In genomic region chr12:6532051-6532926, GRCh38 we compare ENCODE assay signal across 8 cellular contexts. TPM values are rescaled to one million over a fixed set of nuclear protein-coding genes. Genes with fewer than 3 reads are reported as not detected.
DNase-seq lines count a peak whose midpoint lies in the region; ATAC-seq, FAIRE-seq and TF ChIP-seq lines count a peak whose summit lies in the region.

No MANE protein-coding gene starts in this region.

- no peaks in the 10 kb centered on the region for H3K27me3 ChIP-seq in ACC112 (ENCODE audit: insufficient read depth, low read length)

- peak overlapping the region; percentile 83 for H3K4me3 ChIP-seq in ACC112 (ENCODE audit: low read depth, low read length)
- H3K4me3 ChIP-seq in kidney (ENCODE audit: low read length in 2 of 2): peak overlapping the region; percentile 55 to 92

- peak; percentile 24 for ATAC-seq in GM18867 (IDR thresholded peaks at IDR 0.05; ENCODE audit: unreplicated experiment)
- ATAC-seq in activated CD4-positive, CD25-positive, alpha-beta regulatory T cell treated with anti-CD3 and anti-CD28 coated beads, Interleukin-2, amount 50 U/mL, for 24 hours: peak; percentile 68 to 75
- no peak for ATAC-seq in HG03469 (IDR thresholded peaks at IDR 0.05; ENCODE audit: unreplicated experiment)

- intact Hi-C loops in kidney (cut with DNase I): no loop called here

- peak overlapping the region in 1 of 2 donors; percentile 90 for H3K9ac ChIP-seq in kidney (ENCODE audit: low read length in 2 of 2)

- peak; percentile 15 for DNase-seq in NCI-H2029 treated with DMSO at 0.1 percent for 48 hours (lab: John Stamatoyannopoulos, UW)
- peak; percentile 84 for DNase-seq in central memory CD4-positive, alpha-beta T cell
- peak; percentile 90 for DNase-seq in kidney
- DNase-seq in stimulated activated CD4-positive, alpha-beta T cell treated with anti-CD3 and anti-CD28 coated beads, Interleukin-15, amount 100 ng/mL, for 24 hours: peak; percentile 90

- no peak for FAIRE-seq in kidney (lab: Jason Lieb, UNC)

- TF ChIP-seq CTCF in kidney (IDR thresholded peaks at IDR 0.05; ENCODE audit: borderline replicate concordance, extremely low read depth, insufficient read depth): no peak

- peaks cover 37% of the 10 kb centered on the region for H3K36me3 ChIP-seq in ACC112 (ENCODE audit: insufficient read depth, low read length)
- H3K36me3 ChIP-seq in kidney (ENCODE audit: control insufficient read depth in 1 of 2, insufficient read depth in 2 of 2, low read length in 2 of 2): peaks cover 25 to 32% of the 10 kb centered on the region in 2 donors

- H3K27ac ChIP-seq in ACC112 (ENCODE audit: low read depth, low read length) (peak overlapping the region; percentile 97), kidney (ENCODE audit: low read depth in 2 of 2, low read length in 2 of 2) (peak overlapping the region; percentile 99)

- H2AFZ ChIP-seq in ACC112 (ENCODE audit: low read length, unreplicated experiment): no peak overlapping the region

- H3K9me3 ChIP-seq in kidney (ENCODE audit: control insufficient read depth in 1 of 2, low read length in 2 of 2): no peaks in the 10 kb centered on the region

- H3K79me2 ChIP-seq in ACC112 (ENCODE audit: control insufficient read depth, insufficient read depth, low read length, unreplicated experiment): peaks cover 30% of the 10 kb centered on the region

- peaks cover 14% of the 10 kb centered on the region for H3K4me1 ChIP-seq in ACC112 (ENCODE audit: control insufficient read depth, insufficient read depth, low read length, unreplicated experiment)
- peaks cover 17 to 29% of the 10 kb centered on the region in 2 donors for H3K4me1 ChIP-seq in kidney (ENCODE audit: control insufficient read depth in 1 of 2, insufficient read depth in 1 of 2, low read depth in 1 of 2, low read length in 2 of 2)

RNA-seq across cellular contexts. Expression of gene GAPDH, which starts 2.0 kb away (rescaled TPM):
- 1,501 TPM for total RNA-seq in kidney
- 4,871 TPM for polyA plus RNA-seq in kidney (ENCODE audit: insufficient read depth, low read depth, low replicate concordance)

RNA-seq across cellular contexts. Expression of gene IFFO1, which starts 23.6 kb away (rescaled TPM):
- total RNA-seq in kidney: 21.5 TPM
- polyA plus RNA-seq in kidney (ENCODE audit: insufficient read depth, low read depth, low replicate concordance): 11.5 TPM

RNA-seq across cellular contexts. Expression of gene NOP2, which starts 35.8 kb away (rescaled TPM):
- 29.7 TPM for total RNA-seq in kidney
- 12.2 TPM for polyA plus RNA-seq in kidney (ENCODE audit: insufficient read depth, low read depth, low replicate concordance)

RNA-seq across cellular contexts. Expression of gene NCAPD2, which starts 38.4 kb away (rescaled TPM):
- 23.4 TPM for total RNA-seq in kidney
- 4.5 TPM for polyA plus RNA-seq in kidney (ENCODE audit: insufficient read depth, low read depth, low replicate concordance)

RNA-seq across cellular contexts. Expression of gene MRPL51, which starts 39.2 kb away (rescaled TPM):
- 132 TPM for total RNA-seq in kidney
- 268 TPM for polyA plus RNA-seq in kidney (ENCODE audit: insufficient read depth, low read depth, low replicate concordance)

Comparison
In these comparisons a context has a peak if more than half of its experiments do, and no peak if none do; other contexts are left out.
1. DNase-seq: peak in every context shown above with its lines; median percentile 90 in kidney; 90 in stimulated activated CD4-positive, alpha-beta T cell treated with anti-CD3 and anti-CD28 coated beads, Interleukin-15, amount 100 ng/mL, for 24 hours; 84 in central memory CD4-positive, alpha-beta T cell; 15 in NCI-H2029 treated with DMSO at 0.1 percent for 48 hours.